ENCODE assay signal across 8 cellular contexts in genomic region chr2:202317080-202317859, GRCh38. TPM values are rescaled to one million over a fixed set of nuclear protein-coding genes. Genes with fewer than 3 reads are reported as not detected.
DNase-seq lines count a peak whose midpoint lies in the region; ATAC-seq and TF ChIP-seq lines count a peak whose summit lies in the region.

No MANE protein-coding gene starts in this region.

- peak overlapping the region in 1 of 9 donors; percentile 57 for H3K27ac Mint-ChIP-seq in naive thymus-derived CD4-positive, alpha-beta T cell

- no peaks in the 10 kb centered on the region for H3K27me3 Mint-ChIP-seq in naive thymus-derived CD4-positive, alpha-beta T cell

- no peaks in the 10 kb centered on the region for H3K9me3 Mint-ChIP-seq in naive thymus-derived CD4-positive, alpha-beta T cell

- H3K4me3 ChIP-seq in HEK293 (ENCODE audit: low read depth, low read length), result no peak overlapping the region
- H3K4me3 ChIP-seq in right cardiac atrium (ENCODE audit: low read length), result no peak overlapping the region
- H3K4me3 ChIP-seq in naive thymus-derived CD4-positive, alpha-beta T cell (ENCODE audit: low read length), result no peak overlapping the region

- H3K4me1 ChIP-seq in HEK293 (ENCODE audit: control insufficient read depth, insufficient read depth, low read length), result peaks cover 10% of the 10 kb centered on the region
- no peaks in the 10 kb centered on the region for H3K4me1 ChIP-seq in right cardiac atrium (ENCODE audit: control insufficient read depth, insufficient read depth, low read length)
- no peaks in the 10 kb centered on the region for H3K4me1 ChIP-seq in naive thymus-derived CD4-positive, alpha-beta T cell (ENCODE audit: control insufficient read depth in 2 of 2, insufficient read depth in 2 of 2, low read length in 2 of 2)

- CTCF ChIA-PET in HEK293 (lab: Yijun Ruan, JAX), result interaction anchor here (0.6 to 1.0 kb wide), 2 partner anchors 20 to 40 kb away, joined by 3 to 5 read pairs; no protein-coding TSS in a partner anchor
- CTCF ChIA-PET in naive thymus-derived CD4-positive, alpha-beta T cell (lab: Charles Lee), result no interaction called here

- peaks cover 0 to 2% (median 0%) of the 10 kb centered on the region in 7 donors for H3K4me1 Mint-ChIP-seq in naive thymus-derived CD4-positive, alpha-beta T cell

- H3K36me3 ChIP-seq in HEK293 (ENCODE audit: control insufficient read depth in 2 of 2, insufficient read depth in 1 of 2, low read length in 2 of 2), result peaks cover 3 to 11% of the 10 kb centered on the region in 2 experiments; a peak in 2 of 3 replicates
- peaks cover 0 to 5% (median 0%) of the 10 kb centered on the region in 3 experiments for H3K36me3 ChIP-seq in naive thymus-derived CD4-positive, alpha-beta T cell (ENCODE audit: control insufficient read depth in 2 of 3, insufficient read depth in 3 of 3, low read length in 3 of 3)

- H3K9me3 ChIP-seq in HEK293 (ENCODE audit: control insufficient read depth, insufficient read depth, low read depth, low read length) (no peaks in the 10 kb centered on the region), right cardiac atrium (ENCODE audit: control insufficient read depth, low read length) (no peaks in the 10 kb centered on the region)
- H3K9me3 ChIP-seq in naive thymus-derived CD4-positive, alpha-beta T cell (ENCODE audit: control insufficient read depth in 2 of 3, low read length in 3 of 3), result no peaks in the 10 kb centered on the region

- H3K36me3 Mint-ChIP-seq in naive thymus-derived CD4-positive, alpha-beta T cell, result peaks cover 0 to 18% (median 5%) of the 10 kb centered on the region in 5 donors

- H3K27me3 ChIP-seq in right cardiac atrium (ENCODE audit: control insufficient read depth, insufficient read depth), result no peaks in the 10 kb centered on the region
- H3K27me3 ChIP-seq in naive thymus-derived CD4-positive, alpha-beta T cell (ENCODE audit: control insufficient read depth in 2 of 2, insufficient read depth in 2 of 2, low read length in 2 of 2), result no peaks in the 10 kb centered on the region

- H3K27ac ChIP-seq in HEK293 (ENCODE audit: extremely low read depth, low read depth, low read length), result no peak overlapping the region
- H3K27ac ChIP-seq in VCaP, result peak overlapping the region; percentile 69
- H3K27ac ChIP-seq in right cardiac atrium (ENCODE audit: low read length), result no peak overlapping the region
- no peak overlapping the region for H3K27ac ChIP-seq in naive thymus-derived CD4-positive, alpha-beta T cell (ENCODE audit: low read depth, low read length)

- peak; percentile 95 for ATAC-seq in right cardiac atrium
- ATAC-seq in naive thymus-derived CD4-positive, alpha-beta T cell, result no peak
- no peak for ATAC-seq in HG02798 (IDR thresholded peaks at IDR 0.05; ENCODE audit: poor library complexity, unreplicated experiment)

- no peak overlapping the region for H3K4me3 Mint-ChIP-seq in naive thymus-derived CD4-positive, alpha-beta T cell

- intact Hi-C loops in right cardiac atrium (cut with DNase I), result no loop called here
- intact Hi-C loops in naive thymus-derived CD4-positive, alpha-beta T cell (cut with micrococcal nuclease), result no loop called here

- POLR2A ChIA-PET in HEK293 (lab: Yijun Ruan, JAX), result interaction anchor here (0.7 to 1.6 kb wide), 2 partner anchors 60 to 118 kb away, joined by 3 to 4 read pairs; no protein-coding TSS in a partner anchor
- POLR2A ChIA-PET in naive thymus-derived CD4-positive, alpha-beta T cell (lab: Charles Lee), result interaction anchor here (0.6 to 1.1 kb wide), 2 partner anchors 34 to 139 kb away, joined by 3 read pairs; no protein-coding TSS in a partner anchor

- TF ChIP-seq CTCF in HEK293 (tag by site-specific recombination; IDR thresholded peaks at IDR 0.05), result no peak
- no peak for TF ChIP-seq CTCF in VCaP (conservative IDR thresholded peaks at IDR 0.05)

- DNase-seq in right cardiac atrium (peak; percentile 57 to 78 (median 74)), smooth muscle cell of the brain vasculature (ENCODE audit: low read depth, low spot score) (peak; percentile 70), NCI-H187 treated with DMSO at 0.1 percent for 48 hours (lab: John Stamatoyannopoulos, UW) (no peak), SKM-1 (lab: John Stamatoyannopoulos, UW; ENCODE audit: unreplicated experiment) (no peak)
- DNase-seq in naive thymus-derived CD4-positive, alpha-beta T cell, result no peak

- 11% methylated on average over 6 of the region's 6 CpGs for WGBS in right cardiac atrium

TF ChIP-seq in HEK293, 187 proteins besides CTCF, POLR2A, EP300 and RAD21 (continues in another document):
- TF ChIP-seq OSR2 (tag by site-specific recombination; IDR thresholded peaks at IDR 0.05) (0 out of 2 replicates have a peak, but pooled peaks have one; percentile 8), ZNF148 (tag by site-specific recombination; IDR thresholded peaks at IDR 0.05; ENCODE audit: borderline replicate concordance) (no peak), ZNF660 (tag by site-specific recombination; IDR thresholded peaks at IDR 0.05) (0 out of 2 replicates have a peak, but pooled peaks have one; percentile 51), ZNF488 (tag by site-specific recombination; IDR thresholded peaks at IDR 0.05) (no peak), ZNF692 (tag by site-specific recombination; IDR thresholded peaks at IDR 0.05) (no peak), ZNF146 (tag by site-specific recombination; IDR thresholded peaks at IDR 0.05) (no peak), ZBTB17 (tag by site-specific recombination; IDR thresholded peaks at IDR 0.05) (peak; percentile 62), SCRT2 (tag by site-specific recombination; IDR thresholded peaks at IDR 0.05) (peak; percentile 24; the same call in 1 of the 2 replicates)

RNA-seq across cellular contexts. Expression of gene NOP58, which starts 51.7 kb away (rescaled TPM):
- total RNA-seq in right cardiac atrium, result 10 to 100 TPM; 21.4 to 38.4 (median 23.4) TPM
- 26.8 TPM for polyA plus RNA-seq in right cardiac atrium
- 100 to 1,000 TPM; 105 to 259 (median 110) TPM for total RNA-seq in naive thymus-derived CD4-positive, alpha-beta T cell
- 100 to 1,000 TPM in 1 of 2 donors, 10 to 100 TPM in 1; 90.8 to 103 TPM for polyA plus RNA-seq in naive thymus-derived CD4-positive, alpha-beta T cell

RNA-seq across cellular contexts. Expression of gene BMPR2, which starts 58.9 kb away (rescaled TPM):
- total RNA-seq in right cardiac atrium, result 10 to 100 TPM; 50.9 to 64.7 (median 55.6) TPM
- 14.9 TPM for polyA plus RNA-seq in right cardiac atrium
- 10 to 100 TPM in 4 of 5 experiments, 1 to 10 TPM in 1; 8.0 to 33.1 (median 15.2) TPM for total RNA-seq in naive thymus-derived CD4-positive, alpha-beta T cell
- 1 to 10 TPM; 4.6 to 6.0 TPM for polyA plus RNA-seq in naive thymus-derived CD4-positive, alpha-beta T cell

Comparison
In these comparisons a context has a peak if more than half of its experiments do, and no peak if none do; other contexts are left out.
1. ATAC-seq: peak in right cardiac atrium (2 of 2); none in naive thymus-derived CD4-positive, alpha-beta T cell (single experiment) and HG02798 (single experiment).
2. DNase-seq: peak in right cardiac atrium (3 of 3) and smooth muscle cell of the brain vasculature (single experiment); none in naive thymus-derived CD4-positive, alpha-beta T cell (0 of 9), NCI-H187 treated with DMSO at 0.1 percent for 48 hours (single experiment) and SKM-1 (single experiment).